5 cellular contexts compared by ENCODE assay signal in the genomic region with DNA sequence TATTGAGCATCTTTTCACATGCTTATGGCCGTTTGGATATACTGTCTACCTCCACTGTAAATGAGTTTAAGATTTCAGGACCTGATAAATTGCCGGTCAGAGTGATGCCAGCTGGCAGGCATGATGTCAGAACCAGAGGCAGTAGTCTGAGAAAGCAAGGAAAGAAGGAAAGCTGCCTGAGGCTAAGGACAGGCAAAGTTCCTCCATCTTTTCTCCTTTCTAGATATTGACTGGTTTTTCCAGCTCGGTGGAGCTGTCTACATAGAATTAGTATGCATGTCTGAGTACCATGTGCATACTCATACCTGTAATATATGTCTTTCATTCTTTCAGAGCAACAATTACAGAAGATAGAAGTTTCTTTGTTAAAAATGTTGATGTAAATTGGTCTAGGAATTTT.
"Had no signal": no experiment of that assay in that cellular context is flagged by ENCODE, and none has a peak within 500 bp of the region (broad histone marks: within the 10 kb centered on the region; RNA-seq: fewer than 3 reads in every experiment).

No MANE protein-coding gene starts in this region.

- H3K27ac Mint-ChIP-seq: GM23338, H9, IgD-negative memory B cell had no signal

- H3K36me3 Mint-ChIP-seq: IgD-negative memory B cell had no signal

- DNase-seq: H9, HCEC 1CT had no signal

- H3K4me3 Mint-ChIP-seq: GM23338, H9, IgD-negative memory B cell had no signal

- ATAC-seq: GM23338, HepG2 had no signal

- H3K9me3 Mint-ChIP-seq: IgD-negative memory B cell had no signal

- H3K27me3 Mint-ChIP-seq: IgD-negative memory B cell had no signal
